In genomic region chr10:72364239-72364777, GRCh38 we compare ENCODE assay signal across 8 cellular contexts. TPM values are rescaled to one million over a fixed set of nuclear protein-coding genes. Genes with fewer than 3 reads are reported as not detected.
A peak's percentile ranks its signal among the peaks of the same experiment; 100 is the strongest.
DNase-seq lines count a peak whose midpoint lies in the region; ATAC-seq, FAIRE-seq and TF ChIP-seq lines count a peak whose summit lies in the region.

No MANE protein-coding gene starts in this region.

- WGBS in mammary epithelial cell (ENCODE audit: low coverage, missing lambda C conversion rate), result 18% methylated on average over 12 of the region's 12 CpGs

- no TSS peak for BruUV-seq in A673 (replicated peaks; lab: Mats Ljungman, UMichigan)
- no TSS peak for BruUV-seq in mammary epithelial cell (replicated peaks; lab: Mats Ljungman, UMichigan)

- intact Hi-C loops in A673 (cut with micrococcal nuclease; ENCODE audit: unreplicated experiment) (loop anchor here (1.0 to 10.0 kb wide), 7 partner anchors 203 to 793 kb away; partner anchors contain the start of gene MCU), mammary epithelial cell (cut with micrococcal nuclease) (loop anchor here (1.0 to 5.0 kb wide), 7 partner anchors 204 to 697 kb away; partner anchors contain the start of genes MCU and MICU1)

- H3K36me3 ChIP-seq in A673 (ENCODE audit: insufficient read depth, low read length, poor library complexity, severe bottlenecking) (no peaks in the 10 kb centered on the region), mammary epithelial cell (ENCODE audit: insufficient read depth, low read length) (no peaks in the 10 kb centered on the region)

- H3K4me2 ChIP-seq in mammary epithelial cell (ENCODE audit: insufficient read depth, low read depth, low read length), result peak overlapping the region; percentile 35

- peak; percentile 95 for TF ChIP-seq CTCF in A673 (conservative IDR thresholded peaks at IDR 0.05; ENCODE audit: low read depth, low read length)
- peak; percentile 94 for TF ChIP-seq CTCF in VCaP (conservative IDR thresholded peaks at IDR 0.05)
- TF ChIP-seq CTCF in mammary epithelial cell (conservative IDR thresholded peaks at IDR 0.05 in 1 of 2, IDR thresholded peaks at IDR 0.05 in 1 of 2; ENCODE audit: extremely low read depth in 1 of 2, insufficient read depth in 1 of 2, low read depth in 1 of 2, low read length in 2 of 2), result peak; percentile 97 to 98

- H3K4me1 ChIP-seq in A673 (ENCODE audit: insufficient read depth, low read length, poor library complexity, severe bottlenecking) (no peaks in the 10 kb centered on the region), mammary epithelial cell (ENCODE audit: insufficient read depth, low read length) (peaks cover 15% of the 10 kb centered on the region)

- peak overlapping the region; percentile 76 for H2AFZ ChIP-seq in mammary epithelial cell (ENCODE audit: low read depth, low read length)

- H3K4me3 ChIP-seq in A673 (ENCODE audit: low read depth, low read length, poor library complexity, severe bottlenecking) (no peak overlapping the region), mammary epithelial cell (replicated peaks in 1 of 3; ENCODE audit: insufficient read depth in 1 of 3, low read depth in 2 of 3, low read length in 3 of 3) (no peak overlapping the region)

- CTCF ChIA-PET in A673 (lab: Charles Lee), result interaction anchor here (0.6 to 3.0 kb wide), 3 partner anchors 200 to 1017 kb away, joined by 3 to 26 read pairs (median 3); no protein-coding TSS in a partner anchor
- CTCF ChIA-PET in mammary epithelial cell (lab: Charles Lee; ENCODE audit: low non-redundant PET), result interaction anchor here (0.6 kb wide), 1 partner anchor 468 kb away, joined by 3 read pairs; no protein-coding TSS in a partner anchor

- no peaks in the 10 kb centered on the region for H3K79me2 ChIP-seq in mammary epithelial cell (ENCODE audit: insufficient read depth, low read length)

- ATAC-seq in GM18517 (IDR thresholded peaks at IDR 0.05; ENCODE audit: unreplicated experiment), result peak; percentile 83
- peak; percentile 82 for ATAC-seq in HG03103 (IDR thresholded peaks at IDR 0.05; ENCODE audit: low read depth, unreplicated experiment)

- peak overlapping the region; percentile 39 for H3K9ac ChIP-seq in mammary epithelial cell (ENCODE audit: insufficient read depth, low read length)

- POLR2A ChIA-PET in A673 (lab: Charles Lee; ENCODE audit: low non-redundant PET), result no interaction called here

- DNase-seq in A673 (ENCODE audit: low spot score), result peak; percentile 97
- peak; percentile 90 for DNase-seq in NCI-H2227 (lab: John Stamatoyannopoulos, UW; ENCODE audit: unreplicated experiment)
- DNase-seq in mammary epithelial cell, result peak; percentile 92
- DNase-seq in stimulated activated CD4-positive, alpha-beta T cell treated with anti-CD3 and anti-CD28 coated beads, Interleukin-12 subunit alpha, Interleukin-12 subunit beta, amount 100 ng/mL, for 48 hours (ENCODE audit: low read depth in 2 of 3, low spot score in 1 of 3), result peak; percentile 75 to 86 (median 78)

- no peaks in the 10 kb centered on the region for H4K20me1 ChIP-seq in mammary epithelial cell (ENCODE audit: insufficient read depth, low read length)

- no peaks in the 10 kb centered on the region for H3K9me3 ChIP-seq in A673 (ENCODE audit: low read depth, low read length, poor library complexity, severe bottlenecking)
- no peaks in the 10 kb centered on the region for H3K9me3 ChIP-seq in mammary epithelial cell (replicated peaks; ENCODE audit: insufficient read depth, low read length)

- dilution Hi-C loops in mammary epithelial cell (cut with HindIII; ENCODE audit: low sequenced_read_pairs), result no loop called here

- H3K27ac ChIP-seq in A673 (ENCODE audit: low read depth, low read length, poor library complexity, severe bottlenecking), result peak overlapping the region; percentile 15
- peak overlapping the region; percentile 66 for H3K27ac ChIP-seq in VCaP
- peak overlapping the region; percentile 67 for H3K27ac ChIP-seq in mammary epithelial cell (ENCODE audit: insufficient read depth, low read depth, low read length)

- peak; percentile 73 for FAIRE-seq in islet of Langerhans (lab: Jason Lieb, UNC)

- H3K27me3 ChIP-seq in A673 (replicated peaks; ENCODE audit: insufficient read depth, low read depth, low read length, poor library complexity) (no peaks in the 10 kb centered on the region), mammary epithelial cell (ENCODE audit: insufficient read depth, low read length) (no peaks in the 10 kb centered on the region)

- in situ Hi-C loops in mammary epithelial cell (cut with MboI; ENCODE audit: low sequenced_read_pairs in 2 of 2), result loop anchor here (5.0 to 10.0 kb wide), 3 partner anchors 468 to 700 kb away; no protein-coding TSS in a partner anchor

RNA-seq across cellular contexts. Expression of gene DNAJB12, which starts 9.6 kb away (rescaled TPM):
- total RNA-seq in A673 (2021), result 29.5 and 31.2 TPM in 2 replicates
- total RNA-seq in mammary epithelial cell, result 10 to 100 TPM; 57.7 to 98.4 TPM
- 58.9 TPM for polyA plus RNA-seq in mammary epithelial cell
- polyA minus RNA-seq in mammary epithelial cell, result 60.1 TPM

Comparison
In these comparisons a context has a peak if more than half of its experiments do, and no peak if none do; other contexts are left out.
1. H3K27ac ChIP-seq: peak in every context shown above with its lines; median percentile 67 in mammary epithelial cell; 66 in VCaP; 15 in A673.